8 cellular contexts compared by ENCODE assay signal in genomic region chr15:70195808-70196304, GRCh38.
DNase-seq lines count a peak whose midpoint lies in the region; ATAC-seq and TF ChIP-seq lines count a peak whose summit lies in the region.

No MANE protein-coding gene starts in this region.

- no peak for TF ChIP-seq POLR2A in body of pancreas (IDR thresholded peaks at IDR 0.05)
- TF ChIP-seq POLR2A in stomach (IDR thresholded peaks at IDR 0.05) = no peak

- H3K27ac ChIP-seq in body of pancreas = peak overlapping the region; percentile 66 to 78 (median 72)
- peak overlapping the region in 4 of 5 donors; percentile 24 to 67 (median 59) for H3K27ac ChIP-seq in stomach

- 17 to 25% methylated on average over 9 of the region's 9 CpGs for WGBS in body of pancreas, 2 donors
- 57 to 79% (median 65%) methylated on average over 7 to 9 of the region's 9 CpGs for WGBS in stomach, 5 donors

- DNase-seq in HCEC 1CT (peak; percentile 86), body of pancreas (peak; percentile 88 to 95 (median 93)), kidney epithelial cell (ENCODE audit: low read depth) (peak; percentile 71), stomach (peak; percentile 37), NCI-H510A (lab: John Stamatoyannopoulos, UW) (no peak)

- ATAC-seq in body of pancreas (peak; percentile 92), HG02970 (IDR thresholded peaks at IDR 0.05; ENCODE audit: low FRiP score, unreplicated experiment) (no peak), HG03280 (IDR thresholded peaks at IDR 0.05; ENCODE audit: unreplicated experiment) (no peak), HG03196 (IDR thresholded peaks at IDR 0.05; ENCODE audit: unreplicated experiment) (no peak)

- H3K4me3 ChIP-seq in body of pancreas (no peak overlapping the region), kidney epithelial cell (ENCODE audit: low read depth, low read length) (no peak overlapping the region), stomach (no peak overlapping the region)

- H3K9me3 ChIP-seq in body of pancreas (peaks cover 0 to 4% (median 0%) of the 10 kb centered on the region in 3 donors), stomach (peaks cover 0 to 8% (median 8%) of the 10 kb centered on the region in 4 donors)

- peaks cover 21% of the 10 kb centered on the region for H3K4me1 ChIP-seq in body of pancreas
- H3K4me1 ChIP-seq in stomach = peaks cover 7 to 31% (median 14%) of the 10 kb centered on the region in 4 donors

- H3K27me3 ChIP-seq in body of pancreas (no peaks in the 10 kb centered on the region), kidney epithelial cell (ENCODE audit: control insufficient read depth, insufficient read depth, low read length) (peaks cover 7% of the 10 kb centered on the region), stomach (no peaks in the 10 kb centered on the region)

- TF ChIP-seq EP300 in stomach (IDR thresholded peaks at IDR 0.05) = peak; percentile 38

- H3K36me3 ChIP-seq in body of pancreas (replicated peaks in 1 of 2; ENCODE audit: insufficient read depth in 1 of 2, low read depth in 2 of 2) (no peaks in the 10 kb centered on the region), kidney epithelial cell (ENCODE audit: control insufficient read depth, insufficient read depth, low read length) (no peaks in the 10 kb centered on the region), stomach (no peaks in the 10 kb centered on the region)

- intact Hi-C loops in body of pancreas (cut with DNase I) = no loop called here
- intact Hi-C loops in stomach (cut with DNase I; ENCODE audit: low total_unique reads) = no loop called here

- no peak for TF ChIP-seq CTCF in body of pancreas (IDR thresholded peaks at IDR 0.05)
- no peak for TF ChIP-seq CTCF in kidney epithelial cell (IDR thresholded peaks at IDR 0.05; ENCODE audit: insufficient read depth, low read length, poor library complexity, severe bottlenecking)
- TF ChIP-seq CTCF in stomach (IDR thresholded peaks at IDR 0.05) = no peak
